Comparison of ENCODE assay signal across 23 cellular contexts in genomic region chr19:33687761-33688656, GRCh38.
"Had no signal": no experiment of that assay in that cellular context is flagged by ENCODE, and none has a peak within 500 bp of the region (broad histone marks: within the 10 kb centered on the region; RNA-seq: fewer than 3 reads in every experiment).

No MANE protein-coding gene starts in this region.

- H3K27me3 ChIP-seq: testis had no signal

- H3K4me1 ChIP-seq: foreskin keratinocyte, left ventricle myocardium inferior, pancreas, right lobe of liver, stomach, testis had no signal

- H3K9me3 Mint-ChIP-seq: activated naive CD4-positive, alpha-beta T cell treated with anti-CD3 and anti-CD28 coated beads, Interleukin-2, amount 10 ng/mL, durations not matched to agents 7 days and 5 days; dendritic cell treated with granulocyte-macrophage colony-stimulating factor and Interleukin-4, amounts not matched to agents 40 ng/mL and 50 ng/mL, for 4 days; mesothelial cell of epicardium; natural killer cell treated with Interleukin-12 subunit alpha and Interleukin-12 subunit beta and Interleukin-15 and Interleukin-18, amount 100 ng/mL, for 72 hours; stimulated activated memory B cell treated with anti-CD40 and anti-IgM and Interleukin-4, amounts not matched to agents 10 μg/mL and 1 μg/mL and 100 μg/mL, for 72 hours; type B pancreatic cell had no signal

- H3K36me3 Mint-ChIP-seq: activated naive CD4-positive, alpha-beta T cell treated with anti-CD3 and anti-CD28 coated beads, Interleukin-2, amount 10 ng/mL, durations not matched to agents 7 days and 5 days; mesothelial cell of epicardium; natural killer cell treated with Interleukin-12 subunit alpha and Interleukin-12 subunit beta and Interleukin-15 and Interleukin-18, amount 100 ng/mL, for 72 hours; stimulated activated memory B cell treated with anti-CD40 and anti-IgM and Interleukin-4, amounts not matched to agents 10 μg/mL and 1 μg/mL and 100 μg/mL, for 72 hours; type B pancreatic cell had no signal

- H3K27ac ChIP-seq: cardiac muscle cell, foreskin keratinocyte, left ventricle myocardium inferior, neutrophil, pancreas, right lobe of liver, stomach, testis had no signal

- DNase-seq: activated CD4-positive, alpha-beta T cell treated with anti-CD3 and anti-CD28 coated beads for 1 hour; activated CD8-positive, alpha-beta memory T cell treated with anti-CD3 and anti-CD28 coated beads for 24 hours; activated naive CD4-positive, alpha-beta T cell treated with anti-CD3 and anti-CD28 coated beads, Interleukin-2, amount 10 ng/mL, durations not matched to agents 7 days and 5 days; activated T-cell treated with anti-CD3 and anti-CD28 coated beads, Interleukin-2, amount 50 U/mL, for 48 hours; amygdala; effector CD8-positive, alpha-beta T cell; foreskin keratinocyte; kidney glomerular epithelial cell; left ventricle myocardium inferior; small intestine; stimulated activated CD4-positive, alpha-beta T cell treated with anti-CD3 and anti-CD28 coated beads, Interleukin-15, amount 100 ng/mL, for 24 hours; stomach; T-helper 1 cell; testis had no signal

- H3K4me1 Mint-ChIP-seq: activated naive CD4-positive, alpha-beta T cell treated with anti-CD3 and anti-CD28 coated beads, Interleukin-2, amount 10 ng/mL, durations not matched to agents 7 days and 5 days; stimulated activated memory B cell treated with anti-CD40 and anti-IgM and Interleukin-4, amounts not matched to agents 10 μg/mL and 1 μg/mL and 100 μg/mL, for 72 hours had no signal

- H3K9me3 ChIP-seq: left ventricle myocardium inferior, neutrophil, pancreas, right lobe of liver, stomach, testis had no signal

- H3K27ac Mint-ChIP-seq: activated naive CD4-positive, alpha-beta T cell treated with anti-CD3 and anti-CD28 coated beads, Interleukin-2, amount 10 ng/mL, durations not matched to agents 7 days and 5 days; dendritic cell treated with granulocyte-macrophage colony-stimulating factor and Interleukin-4, amounts not matched to agents 40 ng/mL and 50 ng/mL, for 4 days; mesothelial cell of epicardium; natural killer cell treated with Interleukin-12 subunit alpha and Interleukin-12 subunit beta and Interleukin-15 and Interleukin-18, amount 100 ng/mL, for 72 hours; stimulated activated memory B cell treated with anti-CD40 and anti-IgM and Interleukin-4, amounts not matched to agents 10 μg/mL and 1 μg/mL and 100 μg/mL, for 72 hours; type B pancreatic cell had no signal

- H3K4me3 Mint-ChIP-seq: activated naive CD4-positive, alpha-beta T cell treated with anti-CD3 and anti-CD28 coated beads, Interleukin-2, amount 10 ng/mL, durations not matched to agents 7 days and 5 days; dendritic cell treated with granulocyte-macrophage colony-stimulating factor and Interleukin-4, amounts not matched to agents 40 ng/mL and 50 ng/mL, for 4 days; mesothelial cell of epicardium; natural killer cell treated with Interleukin-12 subunit alpha and Interleukin-12 subunit beta and Interleukin-15 and Interleukin-18, amount 100 ng/mL, for 72 hours; stimulated activated memory B cell treated with anti-CD40 and anti-IgM and Interleukin-4, amounts not matched to agents 10 μg/mL and 1 μg/mL and 100 μg/mL, for 72 hours; type B pancreatic cell had no signal

- H3K4me3 ChIP-seq: cardiac muscle cell, left ventricle myocardium inferior, pancreas, right lobe of liver, stomach, testis had no signal

- H3K36me3 ChIP-seq: cardiac muscle cell, left ventricle myocardium inferior, neutrophil, pancreas, right lobe of liver, stomach had no signal
